In the genomic region with DNA sequence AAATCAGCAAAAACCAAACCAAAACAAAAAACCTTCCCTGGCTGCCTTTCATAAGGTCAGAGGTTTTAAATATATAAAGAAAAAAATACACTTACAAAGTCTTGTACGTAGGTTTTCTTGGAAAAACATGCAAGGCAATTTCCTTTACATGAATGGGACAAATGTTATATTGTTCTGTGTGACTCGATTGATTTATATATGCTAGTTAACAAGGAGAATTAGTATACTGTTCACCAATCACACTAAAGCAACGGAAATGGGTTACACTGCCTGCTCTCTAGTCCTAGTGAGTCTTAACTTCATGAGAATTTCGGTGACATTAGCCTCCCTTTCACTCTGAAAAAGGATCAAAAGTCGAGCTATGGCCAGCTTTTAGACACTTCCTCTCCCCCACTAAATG, we compare ENCODE assay signal across 1 cellular context.
TF ChIP-seq lines count a peak whose summit lies in the region.

No MANE protein-coding gene starts in this region.

TF ChIP-seq in endothelial cell of umbilical vein, 7 proteins besides CTCF, POLR2A, EP300 and RAD21:
- no peak for TF ChIP-seq JUN (IDR thresholded peaks at IDR 0.05; ENCODE audit: borderline replicate concordance, insufficient read depth, insufficient read length, low read depth)
- TF ChIP-seq EZH2 (IDR thresholded peaks at IDR 0.05; ENCODE audit: borderline replicate concordance, low read depth, low read length, severe bottlenecking) = no peak
TF ChIP-seq in endothelial cell of umbilical vein: peak in this region for 0.
